Comparison of ENCODE assay signal across 19 cellular contexts in genomic region chr1:215005656-215006335, GRCh38.
DNase-seq lines count a peak whose midpoint lies in the region; ATAC-seq and TF ChIP-seq lines count a peak whose summit lies in the region.
"Had no signal": no experiment of that assay in that cellular context is flagged by ENCODE, and none has a peak within 500 bp of the region (broad histone marks: within the 10 kb centered on the region; RNA-seq: fewer than 3 reads in every experiment).

No MANE protein-coding gene starts in this region.

- H3K9me3 ChIP-seq in smooth muscle cell (replicated peaks; ENCODE audit: low read depth) (no peaks in the 10 kb centered on the region), HAP-1 (no peaks in the 10 kb centered on the region)
- H3K9me3 ChIP-seq: esophagus squamous epithelium, neutrophil, upper lobe of right lung had no signal

- H3K4me3 ChIP-seq in fibroblast of the aortic adventitia (ENCODE audit: low read depth, low read length) (peak overlapping the region; percentile 59), smooth muscle cell (peak overlapping the region; percentile 30), HAP-1 (no peak overlapping the region)
- H3K4me3 ChIP-seq: esophagus squamous epithelium, upper lobe of right lung had no signal

- H3F3A ChIP-seq in smooth muscle cell (ENCODE audit: low read depth): no peaks in the 10 kb centered on the region

- no peak overlapping the region for H3K27ac ChIP-seq in smooth muscle cell (ENCODE audit: low read depth)
- H3K27ac ChIP-seq: esophagus squamous epithelium, neutrophil, upper lobe of right lung had no signal

- H3K4me2 ChIP-seq in smooth muscle cell: no peak overlapping the region

- peak; percentile 42 for DNase-seq in ELR (ENCODE audit: low read depth)
- peak; percentile 47 for DNase-seq in fibroblast of the aortic adventitia (ENCODE audit: low read depth)
- no peak for DNase-seq in smooth muscle cell (lab: John Stamatoyannopoulos, UW; ENCODE audit: unreplicated experiment)
- no peak for DNase-seq in HAP-1 (ENCODE audit: low spot score in 2 of 2)
- DNase-seq in SIG-M5 (lab: John Stamatoyannopoulos, UW): no peak
- DNase-seq: caudate nucleus; effector CD4-positive, alpha-beta T cell; esophagus squamous epithelium; GDM1; hypothalamus; NCI-H1417 treated with DMSO at 0.1 percent for 48 hours; NCI-H774; retina; upper lobe of right lung had no signal

- no peaks in the 10 kb centered on the region for H4K20me1 ChIP-seq in smooth muscle cell (ENCODE audit: low read depth)

- H2AFZ ChIP-seq in smooth muscle cell (ENCODE audit: low read depth): no peak overlapping the region

- no peaks in the 10 kb centered on the region for H3K4me1 ChIP-seq in smooth muscle cell (ENCODE audit: low read depth)
- H3K4me1 ChIP-seq in HAP-1: peaks cover 3% of the 10 kb centered on the region; the same call in 1 of the 2 replicates
- H3K4me1 ChIP-seq: upper lobe of right lung had no signal

- H3K27me3 ChIP-seq in smooth muscle cell (ENCODE audit: low read depth) (no peaks in the 10 kb centered on the region), HAP-1 (ENCODE audit: low read depth) (no peaks in the 10 kb centered on the region)
- H3K27me3 ChIP-seq: esophagus squamous epithelium, neutrophil, upper lobe of right lung had no signal

- TF ChIP-seq CTCF in fibroblast of the aortic adventitia (IDR thresholded peaks at IDR 0.05; ENCODE audit: insufficient read depth, low read length) (no peak), smooth muscle cell (IDR thresholded peaks at IDR 0.05; ENCODE audit: borderline replicate concordance, insufficient read depth, poor library complexity, severe bottlenecking) (no peak)

- no peaks in the 10 kb centered on the region for H3K36me3 ChIP-seq in smooth muscle cell (ENCODE audit: low read depth)
- no peaks in the 10 kb centered on the region for H3K36me3 ChIP-seq in HAP-1 (replicated peaks)
- H3K36me3 ChIP-seq: esophagus squamous epithelium, neutrophil, upper lobe of right lung had no signal

- no peak overlapping the region for H3K9ac ChIP-seq in smooth muscle cell (ENCODE audit: low read depth)

- in situ Hi-C loops in HAP-1 (cut with MboI; ENCODE audit: low sequenced_read_pairs): no loop called here

- 83% methylated on average over 9 of the region's 9 CpGs for WGBS in smooth muscle cell (ENCODE audit: low lambda C conversion rate)

- peak; percentile 22 for ATAC-seq in SK-N-SH treated with all-trans-retinoic acid at 6 μM for 48 hours
- no peak for ATAC-seq in HG02938 (IDR thresholded peaks at IDR 0.05; ENCODE audit: unreplicated experiment)
- ATAC-seq: activated T-helper 17 cell treated with anti-CD3 and anti-CD28 coated beads, Interleukin-2, amount 50 U/mL, for 72 hours; Panc1; upper lobe of right lung had no signal

- H3K79me2 ChIP-seq in smooth muscle cell (ENCODE audit: low read depth): no peaks in the 10 kb centered on the region

TF ChIP-seq in SK-N-SH treated with all-trans-retinoic acid at 6 μM for 48 hours, 23 proteins besides CTCF, POLR2A, EP300 and RAD21:
- no peak for TF ChIP-seq BACH2 (CRISPR knock-in tag; IDR thresholded peaks at IDR 0.05; ENCODE audit: borderline replicate concordance)
- TF ChIP-seq POU6F1 (CRISPR knock-in tag; IDR thresholded peaks at IDR 0.05; ENCODE audit: borderline replicate concordance, low read depth): no peak
- TF ChIP-seq ZNF8 (CRISPR knock-in tag; IDR thresholded peaks at IDR 0.05): no peak
- no peak for TF ChIP-seq ZC3H10 (CRISPR knock-in tag; IDR thresholded peaks at IDR 0.05)
- TF ChIP-seq TSHZ2 (CRISPR knock-in tag; IDR thresholded peaks at IDR 0.05): no peak
- TF ChIP-seq SNAI2 (CRISPR knock-in tag; IDR thresholded peaks at IDR 0.05): no peak
- no peak for TF ChIP-seq ZNF70 (CRISPR knock-in tag; IDR thresholded peaks at IDR 0.05)
- no peak for TF ChIP-seq ZFP3 (CRISPR knock-in tag; IDR thresholded peaks at IDR 0.05)
- TF ChIP-seq ZNF565 (CRISPR knock-in tag; conservative IDR thresholded peaks at IDR 0.05; ENCODE audit: low read depth): no peak
- no peak for TF ChIP-seq ARNTL (CRISPR knock-in tag; IDR thresholded peaks at IDR 0.05; ENCODE audit: borderline replicate concordance, low read depth)
- no peak for TF ChIP-seq TOX (CRISPR knock-in tag; IDR thresholded peaks at IDR 0.05; ENCODE audit: borderline replicate concordance)
- TF ChIP-seq GLIS3 (CRISPR knock-in tag; IDR thresholded peaks at IDR 0.05): no peak

Comparison
In these comparisons a context has a peak if more than half of its experiments do, and no peak if none do; other contexts are left out.
1. DNase-seq: peak in ELR (single experiment) and fibroblast of the aortic adventitia (single experiment); none in smooth muscle cell (single experiment), HAP-1 (0 of 2) and SIG-M5 (single experiment).